Comparison of ENCODE assay signal across 12 cellular contexts in the genomic region with DNA sequence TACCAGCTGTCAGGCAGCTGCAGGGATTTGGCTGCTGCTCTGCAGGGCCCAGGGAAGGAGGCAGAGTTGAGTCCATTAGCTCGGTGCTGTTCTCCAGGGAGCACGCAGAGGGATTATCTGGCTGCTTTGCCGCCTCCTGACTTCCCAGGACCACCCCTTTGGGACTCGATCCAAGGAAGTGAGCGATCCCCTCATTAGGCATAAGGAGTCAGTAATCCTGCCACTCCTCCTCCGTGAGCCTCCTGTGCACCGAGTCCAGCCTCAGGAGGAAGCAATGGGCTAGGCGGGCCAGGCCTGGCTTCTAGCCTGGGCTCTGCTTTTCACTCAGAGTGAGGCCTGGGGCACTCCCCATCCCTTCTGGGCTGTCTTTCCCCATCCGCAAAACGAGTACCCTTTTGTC.
DNase-seq lines count a peak whose midpoint lies in the region; ATAC-seq and TF ChIP-seq lines count a peak whose summit lies in the region.
"Had no signal": no experiment of that assay in that cellular context is flagged by ENCODE, and none has a peak within 500 bp of the region (broad histone marks: within the 10 kb centered on the region; RNA-seq: fewer than 3 reads in every experiment).

No MANE protein-coding gene starts in this region.

- H3K36me3 ChIP-seq in SJCRH30, result no peaks in the 10 kb centered on the region

- no peaks in the 10 kb centered on the region for H3K36me3 Mint-ChIP-seq in mesothelial cell of epicardium
- H3K36me3 Mint-ChIP-seq: stimulated activated naive B cell treated with anti-CD40 and anti-IgM and Interleukin-4, amounts not matched to agents 10 μg/mL and 1 μg/mL and 100 μg/mL, for 72 hours had no signal

- peak overlapping the region; percentile 28 for H3K27ac Mint-ChIP-seq in mesothelial cell of epicardium
- H3K27ac Mint-ChIP-seq: HFFc6; stimulated activated naive B cell treated with anti-CD40 and anti-IgM and Interleukin-4, amounts not matched to agents 10 μg/mL and 1 μg/mL and 100 μg/mL, for 72 hours had no signal

- ATAC-seq in GM21390 (IDR thresholded peaks at IDR 0.05; ENCODE audit: unreplicated experiment) (no peak), GM18505 (IDR thresholded peaks at IDR 0.05; ENCODE audit: unreplicated experiment) (no peak)
- ATAC-seq: stimulated activated naive B cell treated with anti-CD40 and anti-IgM and Interleukin-4, amounts not matched to agents 10 μg/mL and 1 μg/mL and 100 μg/mL, for 72 hours had no signal

- H3K9me3 Mint-ChIP-seq in mesothelial cell of epicardium, result no peaks in the 10 kb centered on the region
- H3K9me3 Mint-ChIP-seq: HFFc6; stimulated activated naive B cell treated with anti-CD40 and anti-IgM and Interleukin-4, amounts not matched to agents 10 μg/mL and 1 μg/mL and 100 μg/mL, for 72 hours had no signal

- no peaks in the 10 kb centered on the region for H3K4me1 ChIP-seq in SJCRH30

- H3K9me3 ChIP-seq in SJCRH30 (replicated peaks), result no peaks in the 10 kb centered on the region

- no peak for TF ChIP-seq CTCF in mesothelial cell of epicardium (IDR thresholded peaks at IDR 0.05; ENCODE audit: unreplicated experiment)

- no peaks in the 10 kb centered on the region for H3K27me3 Mint-ChIP-seq in mesothelial cell of epicardium (ENCODE audit: low read depth)

- H3K4me1 Mint-ChIP-seq in mesothelial cell of epicardium, result peaks cover 61% of the 10 kb centered on the region
- H3K4me1 Mint-ChIP-seq: stimulated activated naive B cell treated with anti-CD40 and anti-IgM and Interleukin-4, amounts not matched to agents 10 μg/mL and 1 μg/mL and 100 μg/mL, for 72 hours had no signal

- DNase-seq in COR-L47 (lab: John Stamatoyannopoulos, UW) (peak; percentile 39), NCI-H1105 (lab: John Stamatoyannopoulos, UW) (peak; percentile 49), SJCRH30 (peak; percentile 9 to 14), mesothelial cell of epicardium (ENCODE audit: low spot score in 2 of 2, unreplicated experiment in 2 of 2) (no peak), inferior parietal cortex (ENCODE audit: extremely low spot score) (no peak), OCI-M2 (lab: John Stamatoyannopoulos, UW; ENCODE audit: unreplicated experiment) (no peak)
- DNase-seq: GF-D8; HFFc6; NCI-H1417 treated with DMSO at 0.1 percent for 48 hours; stimulated activated naive B cell treated with anti-CD40 and anti-IgM and Interleukin-4, amounts not matched to agents 10 μg/mL and 1 μg/mL and 100 μg/mL, for 72 hours had no signal

- no peak overlapping the region for H3K27ac ChIP-seq in SJCRH30

- H3K27me3 ChIP-seq in SJCRH30, result no peaks in the 10 kb centered on the region

- H3K4me3 Mint-ChIP-seq in mesothelial cell of epicardium, result no peak overlapping the region
- H3K4me3 Mint-ChIP-seq: HFFc6; stimulated activated naive B cell treated with anti-CD40 and anti-IgM and Interleukin-4, amounts not matched to agents 10 μg/mL and 1 μg/mL and 100 μg/mL, for 72 hours had no signal

- no peak for TF ChIP-seq POLR2A in GM18505 (IDR thresholded peaks at IDR 0.05; ENCODE audit: borderline replicate concordance, extremely low read depth, insufficient read depth, insufficient read length)

- no peak overlapping the region for H3K4me3 ChIP-seq in SJCRH30

Comparison
In these comparisons a context has a peak if more than half of its experiments do, and no peak if none do; other contexts are left out.
1. DNase-seq: peak in COR-L47 (single experiment), NCI-H1105 (single experiment) and SJCRH30 (2 of 2); none in mesothelial cell of epicardium (0 of 2), inferior parietal cortex (single experiment) and OCI-M2 (single experiment).